1 cellular context compared by ENCODE assay signal in the genomic region with DNA sequence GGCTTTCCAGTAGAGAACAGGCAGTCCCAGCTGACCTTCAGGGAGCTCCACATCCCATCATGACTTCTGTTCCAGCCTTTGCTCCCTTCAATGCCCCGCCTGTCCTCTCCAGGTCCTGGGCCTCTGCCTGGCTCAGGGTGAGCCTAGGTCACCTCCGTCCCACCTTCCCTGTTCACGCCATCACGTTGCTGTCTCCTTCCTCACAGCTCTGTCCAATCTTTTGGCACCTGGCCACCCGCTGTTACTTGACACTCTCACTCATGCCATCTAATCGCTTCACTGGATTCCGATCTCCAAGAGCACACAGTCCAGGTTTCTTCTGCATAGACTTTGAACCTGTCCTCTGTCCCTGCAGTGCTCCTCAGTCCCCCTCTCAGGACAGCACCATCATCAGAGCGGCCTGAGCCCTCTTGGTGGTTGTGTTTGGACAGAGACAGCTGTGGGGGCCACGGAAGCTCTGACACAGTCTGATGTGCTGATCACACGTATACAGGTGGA.
TF ChIP-seq lines count a peak whose summit lies in the region.

No MANE protein-coding gene starts in this region.

TF ChIP-seq in HepG2, 621 proteins besides CTCF, POLR2A, EP300 and RAD21 (continued from another document and continues in another):
- peak; percentile 48; the same call in 1 of the 2 replicates for TF ChIP-seq ZNF652 (CRISPR knock-in tag; IDR thresholded peaks at IDR 0.05; ENCODE audit: borderline replicate concordance, low read depth)
- peak; percentile 97 for TF ChIP-seq SIX1 (CRISPR knock-in tag; IDR thresholded peaks at IDR 0.05; ENCODE audit: borderline replicate concordance)
- peak; percentile 93 for TF ChIP-seq REL (CRISPR knock-in tag; conservative IDR thresholded peaks at IDR 0.05)
- TF ChIP-seq SIX4 (CRISPR knock-in tag; IDR thresholded peaks at IDR 0.05), result peak; percentile 98
- TF ChIP-seq, protein P1, sequence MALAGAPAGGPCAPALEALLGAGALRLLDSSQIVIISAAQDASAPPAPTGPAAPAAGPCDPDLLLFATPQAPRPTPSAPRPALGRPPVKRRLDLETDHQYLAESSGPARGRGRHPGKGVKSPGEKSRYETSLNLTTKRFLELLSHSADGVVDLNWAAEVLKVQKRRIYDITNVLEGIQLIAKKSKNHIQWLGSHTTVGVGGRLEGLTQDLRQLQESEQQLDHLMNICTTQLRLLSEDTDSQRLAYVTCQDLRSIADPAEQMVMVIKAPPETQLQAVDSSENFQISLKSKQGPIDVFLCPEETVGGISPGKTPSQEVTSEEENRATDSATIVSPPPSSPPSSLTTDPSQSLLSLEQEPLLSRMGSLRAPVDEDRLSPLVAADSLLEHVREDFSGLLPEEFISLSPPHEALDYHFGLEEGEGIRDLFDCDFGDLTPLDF (CRISPR knock-in tag; IDR thresholded peaks at IDR 0.05), result no peak; the same call in 1 of the 2 replicates
- 0 out of 2 replicates have a peak, but pooled peaks have one; percentile 11 for TF ChIP-seq ZBTB26 (CRISPR knock-in tag; IDR thresholded peaks at IDR 0.05; ENCODE audit: borderline replicate concordance)
- peak; percentile 75 for TF ChIP-seq MAX (IDR thresholded peaks at IDR 0.05)
- TF ChIP-seq ZBTB21 (CRISPR knock-in tag; IDR thresholded peaks at IDR 0.05), result no peak
- peak; percentile 43 for TF ChIP-seq TFDP1 (CRISPR knock-in tag; IDR thresholded peaks at IDR 0.05; ENCODE audit: borderline replicate concordance)
- no peak for TF ChIP-seq MXD4 (CRISPR knock-in tag; IDR thresholded peaks at IDR 0.05)
- TF ChIP-seq ZSCAN25 (CRISPR knock-in tag; IDR thresholded peaks at IDR 0.05), result peak; percentile 56; the same call in 1 of the 2 replicates
- no peak for TF ChIP-seq XBP1 (CRISPR knock-in tag; IDR thresholded peaks at IDR 0.05)
- peak; percentile 62; the same call in 1 of the 2 replicates for TF ChIP-seq ZBTB34 (CRISPR knock-in tag; IDR thresholded peaks at IDR 0.05)
- no peak for TF ChIP-seq ZNF564 (CRISPR knock-in tag; IDR thresholded peaks at IDR 0.05)
- TF ChIP-seq ZFX (CRISPR knock-in tag; IDR thresholded peaks at IDR 0.05; ENCODE audit: low read depth), result 0 out of 2 replicates have a peak, but pooled peaks have one; percentile 27
- TF ChIP-seq, protein P2, sequence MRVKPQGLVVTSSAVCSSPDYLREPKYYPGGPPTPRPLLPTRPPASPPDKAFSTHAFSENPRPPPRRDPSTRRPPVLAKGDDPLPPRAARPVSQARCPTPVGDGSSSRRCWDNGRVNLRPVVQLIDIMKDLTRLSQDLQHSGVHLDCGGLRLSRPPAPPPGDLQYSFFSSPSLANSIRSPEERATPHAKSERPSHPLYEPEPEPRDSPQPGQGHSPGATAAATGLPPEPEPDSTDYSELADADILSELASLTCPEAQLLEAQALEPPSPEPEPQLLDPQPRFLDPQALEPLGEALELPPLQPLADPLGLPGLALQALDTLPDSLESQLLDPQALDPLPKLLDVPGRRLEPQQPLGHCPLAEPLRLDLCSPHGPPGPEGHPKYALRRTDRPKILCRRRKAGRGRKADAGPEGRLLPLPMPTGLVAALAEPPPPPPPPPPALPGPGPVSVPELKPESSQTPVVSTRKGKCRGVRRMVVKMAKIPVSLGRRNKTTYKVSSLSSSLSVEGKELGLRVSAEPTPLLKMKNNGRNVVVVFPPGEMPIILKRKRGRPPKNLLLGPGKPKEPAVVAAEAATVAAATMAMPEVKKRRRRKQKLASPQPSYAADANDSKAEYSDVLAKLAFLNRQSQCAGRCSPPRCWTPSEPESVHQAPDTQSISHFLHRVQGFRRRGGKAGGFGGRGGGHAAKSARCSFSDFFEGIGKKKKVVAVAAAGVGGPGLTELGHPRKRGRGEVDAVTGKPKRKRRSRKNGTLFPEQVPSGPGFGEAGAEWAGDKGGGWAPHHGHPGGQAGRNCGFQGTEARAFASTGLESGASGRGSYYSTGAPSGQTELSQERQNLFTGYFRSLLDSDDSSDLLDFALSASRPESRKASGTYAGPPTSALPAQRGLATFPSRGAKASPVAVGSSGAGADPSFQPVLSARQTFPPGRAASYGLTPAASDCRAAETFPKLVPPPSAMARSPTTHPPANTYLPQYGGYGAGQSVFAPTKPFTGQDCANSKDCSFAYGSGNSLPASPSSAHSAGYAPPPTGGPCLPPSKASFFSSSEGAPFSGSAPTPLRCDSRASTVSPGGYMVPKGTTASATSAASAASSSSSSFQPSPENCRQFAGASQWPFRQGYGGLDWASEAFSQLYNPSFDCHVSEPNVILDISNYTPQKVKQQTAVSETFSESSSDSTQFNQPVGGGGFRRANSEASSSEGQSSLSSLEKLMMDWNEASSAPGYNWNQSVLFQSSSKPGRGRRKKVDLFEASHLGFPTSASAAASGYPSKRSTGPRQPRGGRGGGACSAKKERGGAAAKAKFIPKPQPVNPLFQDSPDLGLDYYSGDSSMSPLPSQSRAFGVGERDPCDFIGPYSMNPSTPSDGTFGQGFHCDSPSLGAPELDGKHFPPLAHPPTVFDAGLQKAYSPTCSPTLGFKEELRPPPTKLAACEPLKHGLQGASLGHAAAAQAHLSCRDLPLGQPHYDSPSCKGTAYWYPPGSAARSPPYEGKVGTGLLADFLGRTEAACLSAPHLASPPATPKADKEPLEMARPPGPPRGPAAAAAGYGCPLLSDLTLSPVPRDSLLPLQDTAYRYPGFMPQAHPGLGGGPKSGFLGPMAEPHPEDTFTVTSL (CRISPR knock-in tag; IDR thresholded peaks at IDR 0.05; ENCODE audit: borderline replicate concordance), result peak; percentile 78; the same call in 1 of the 2 replicates
- no peak for TF ChIP-seq ZNF142 (CRISPR knock-in tag; IDR thresholded peaks at IDR 0.05)
- TF ChIP-seq TERF1 (CRISPR knock-in tag; IDR thresholded peaks at IDR 0.05), result no peak
- TF ChIP-seq ZNF629 (CRISPR knock-in tag; conservative IDR thresholded peaks at IDR 0.05), result peak; percentile 54; the same call in 1 of the 2 replicates
- TF ChIP-seq, protein P3, sequence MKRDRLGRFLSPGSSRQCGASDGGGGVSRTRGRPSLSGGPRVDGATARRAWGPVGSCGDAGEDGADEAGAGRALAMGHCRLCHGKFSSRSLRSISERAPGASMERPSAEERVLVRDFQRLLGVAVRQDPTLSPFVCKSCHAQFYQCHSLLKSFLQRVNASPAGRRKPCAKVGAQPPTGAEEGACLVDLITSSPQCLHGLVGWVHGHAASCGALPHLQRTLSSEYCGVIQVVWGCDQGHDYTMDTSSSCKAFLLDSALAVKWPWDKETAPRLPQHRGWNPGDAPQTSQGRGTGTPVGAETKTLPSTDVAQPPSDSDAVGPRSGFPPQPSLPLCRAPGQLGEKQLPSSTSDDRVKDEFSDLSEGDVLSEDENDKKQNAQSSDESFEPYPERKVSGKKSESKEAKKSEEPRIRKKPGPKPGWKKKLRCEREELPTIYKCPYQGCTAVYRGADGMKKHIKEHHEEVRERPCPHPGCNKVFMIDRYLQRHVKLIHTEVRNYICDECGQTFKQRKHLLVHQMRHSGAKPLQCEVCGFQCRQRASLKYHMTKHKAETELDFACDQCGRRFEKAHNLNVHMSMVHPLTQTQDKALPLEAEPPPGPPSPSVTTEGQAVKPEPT (CRISPR knock-in tag; IDR thresholded peaks at IDR 0.05; ENCODE audit: low read depth), result no peak
- TF ChIP-seq REXO4 (CRISPR knock-in tag; IDR thresholded peaks at IDR 0.05; ENCODE audit: borderline replicate concordance), result no peak
- no peak for TF ChIP-seq SRSF4 (IDR thresholded peaks at IDR 0.05; ENCODE audit: low read depth, low read length, poor library complexity, severe bottlenecking)
- no peak for TF ChIP-seq ATAD3A (CRISPR knock-in tag; IDR thresholded peaks at IDR 0.05)
- TF ChIP-seq ARID5B (CRISPR knock-in tag; IDR thresholded peaks at IDR 0.05), result peak; percentile 91
